In the genomic region with DNA sequence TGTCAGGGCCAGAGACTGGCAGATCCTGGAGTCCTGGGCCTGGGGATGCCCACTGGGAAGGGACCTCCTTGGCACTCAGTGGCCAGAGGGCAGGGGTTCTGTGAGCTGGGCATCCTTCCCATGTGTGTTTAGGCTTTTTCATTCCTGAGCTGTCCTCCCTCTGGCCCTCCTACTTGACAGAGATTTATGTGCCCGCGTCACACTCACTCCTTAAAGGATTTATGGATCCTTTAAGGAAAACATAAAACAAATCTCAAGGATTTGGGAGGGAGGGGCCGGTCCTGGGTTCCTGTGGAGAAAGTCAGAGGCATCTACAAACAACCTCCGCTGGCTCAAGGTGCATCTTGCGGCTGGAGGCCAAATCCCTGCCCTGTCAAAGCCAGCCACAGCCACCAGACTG, we compare ENCODE assay signal across 27 cellular contexts.
"Had no signal": no experiment of that assay in that cellular context is flagged by ENCODE, and none has a peak within 500 bp of the region (broad histone marks: within the 10 kb centered on the region; RNA-seq: fewer than 3 reads in every experiment).

No MANE protein-coding gene starts in this region.

- H3K27ac Mint-ChIP-seq: activated CD8-positive, alpha-beta T cell treated with anti-CD3 and anti-CD28 coated beads for 36 hours; activated naive CD4-positive, alpha-beta T cell treated with anti-CD3 and anti-CD28 coated beads, Interleukin-2, amount 50 U/mL, for 24 hours; activated naive CD8-positive, alpha-beta T cell treated with anti-CD3 and anti-CD28 coated beads, Interleukin-2, amount 50 U/mL, for 24 hours; activated T-helper 17 cell treated with anti-CD3 and anti-CD28 coated beads, Interleukin-2, amount 50 U/mL, for 72 hours; endodermal cell had no signal

- H3K9me3 Mint-ChIP-seq: activated naive CD4-positive, alpha-beta T cell treated with anti-CD3 and anti-CD28 coated beads, Interleukin-2, amount 50 U/mL, for 24 hours; activated naive CD8-positive, alpha-beta T cell treated with anti-CD3 and anti-CD28 coated beads, Interleukin-2, amount 50 U/mL, for 24 hours; activated T-helper 17 cell treated with anti-CD3 and anti-CD28 coated beads, Interleukin-2, amount 50 U/mL, for 72 hours; endodermal cell had no signal

- H3K27me3 Mint-ChIP-seq: activated naive CD4-positive, alpha-beta T cell treated with anti-CD3 and anti-CD28 coated beads, Interleukin-2, amount 50 U/mL, for 24 hours; activated naive CD8-positive, alpha-beta T cell treated with anti-CD3 and anti-CD28 coated beads, Interleukin-2, amount 50 U/mL, for 24 hours; activated T-helper 17 cell treated with anti-CD3 and anti-CD28 coated beads, Interleukin-2, amount 50 U/mL, for 72 hours had no signal

- H3K4me3 ChIP-seq: left ventricle myocardium inferior, lung, mucosa of descending colon, psoas muscle, suprapubic skin, tibial nerve had no signal

- H3K36me3 ChIP-seq: left ventricle myocardium inferior, suprapubic skin, tibial nerve, WERI-Rb-1 had no signal

- H3K4me1 ChIP-seq: left ventricle myocardium inferior, parathyroid adenoma, psoas muscle, suprapubic skin, tibial nerve had no signal

- H3K9ac ChIP-seq: parathyroid adenoma had no signal

- H3K4me3 Mint-ChIP-seq: activated CD8-positive, alpha-beta T cell treated with anti-CD3 and anti-CD28 coated beads for 36 hours; activated naive CD4-positive, alpha-beta T cell treated with anti-CD3 and anti-CD28 coated beads, Interleukin-2, amount 50 U/mL, for 24 hours; activated naive CD8-positive, alpha-beta T cell treated with anti-CD3 and anti-CD28 coated beads, Interleukin-2, amount 50 U/mL, for 24 hours; activated T-cell treated with anti-CD3 and anti-CD28 coated beads, Interleukin-2, amount 50 U/mL, for 4 hours; activated T-helper 17 cell treated with anti-CD3 and anti-CD28 coated beads, Interleukin-2, amount 50 U/mL, for 72 hours; endodermal cell; nephron had no signal

- H3K36me3 Mint-ChIP-seq: activated naive CD4-positive, alpha-beta T cell treated with anti-CD3 and anti-CD28 coated beads, Interleukin-2, amount 50 U/mL, for 24 hours had no signal

- H3K4me1 Mint-ChIP-seq: activated naive CD4-positive, alpha-beta T cell treated with anti-CD3 and anti-CD28 coated beads, Interleukin-2, amount 50 U/mL, for 24 hours; activated naive CD8-positive, alpha-beta T cell treated with anti-CD3 and anti-CD28 coated beads, Interleukin-2, amount 50 U/mL, for 24 hours; activated T-helper 17 cell treated with anti-CD3 and anti-CD28 coated beads, Interleukin-2, amount 50 U/mL, for 72 hours; endodermal cell had no signal

- H3K79me2 ChIP-seq: parathyroid adenoma had no signal

- H3K9me3 ChIP-seq: left ventricle myocardium inferior, mucosa of descending colon, psoas muscle, suprapubic skin, tibial nerve had no signal

- H3K27ac ChIP-seq: left ventricle myocardium inferior, parathyroid adenoma, psoas muscle, suprapubic skin, tibial nerve, WERI-Rb-1 had no signal

- H3K27me3 ChIP-seq: tibial nerve had no signal

- DNase-seq: activated CD4-positive, alpha-beta T cell treated with anti-CD3 and anti-CD28 coated beads, Interleukin-2, amount 50 U/mL, for 1 hour; activated CD4-positive, CD25-positive, alpha-beta regulatory T cell treated with anti-CD3 and anti-CD28 coated beads, Interleukin-2, amount 50 U/mL, for 72 hours; activated CD8-positive, alpha-beta T cell treated with anti-CD3 and anti-CD28 coated beads for 36 hours; activated gamma-delta T cell treated with Interleukin-2 at 50 U/mL for 16 hours; activated naive CD8-positive, alpha-beta T cell treated with anti-CD3 and anti-CD28 coated beads, Interleukin-2, amount 50 U/mL, for 24 hours; activated T-cell treated with anti-CD3 and anti-CD28 coated beads, Interleukin-2, amount 50 U/mL, for 4 hours; amygdala; caudate nucleus; cortex of kidney; endodermal cell; foreskin melanocyte; glutamatergic neuron; left ventricle myocardium inferior; mucosa of descending colon; psoas muscle; stimulated activated CD4-positive, alpha-beta T cell treated with anti-CD3 and anti-CD28 coated beads, Interleukin-15, amount 100 ng/mL, for 24 hours; stimulated activated CD4-positive, alpha-beta T cell treated with anti-CD3 and anti-CD28 coated beads, Interleukin-2, amount 100 ng/mL, for 24 hours; stimulated activated naive CD4-positive, alpha-beta T cell; T-helper 9 cell; WERI-Rb-1 had no signal

- H2AFZ ChIP-seq: parathyroid adenoma had no signal
